25 cellular contexts compared by ENCODE assay signal in the genomic region with DNA sequence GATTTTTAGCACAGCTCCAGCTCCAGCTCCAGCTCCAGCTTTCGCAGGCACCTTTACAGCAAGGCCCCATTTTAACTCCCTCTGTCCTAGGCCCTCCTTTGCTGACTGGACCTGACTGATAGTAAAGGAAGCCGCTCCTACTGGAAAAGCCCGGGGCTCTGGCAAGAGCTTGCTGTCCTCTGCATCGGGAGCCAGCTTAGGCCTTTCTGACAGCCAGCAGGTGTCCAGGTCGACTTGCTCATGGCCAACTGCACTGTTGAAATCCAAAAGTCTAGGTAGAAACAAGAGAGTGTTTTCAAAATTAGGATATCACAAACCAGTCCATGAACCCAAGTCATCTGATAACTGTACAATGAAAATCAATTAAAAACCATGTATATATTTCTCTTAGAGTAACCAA.
DNase-seq lines count a peak whose midpoint lies in the region; ATAC-seq, FAIRE-seq and TF ChIP-seq lines count a peak whose summit lies in the region.
"Had no signal": no experiment of that assay in that cellular context is flagged by ENCODE, and none has a peak within 500 bp of the region (broad histone marks: within the 10 kb centered on the region; RNA-seq: fewer than 3 reads in every experiment).

No MANE protein-coding gene starts in this region.

- H3K36me3 ChIP-seq in body of pancreas (replicated peaks in 1 of 2; ENCODE audit: insufficient read depth in 1 of 2, low read depth in 2 of 2) (no peaks in the 10 kb centered on the region), pancreas (no peaks in the 10 kb centered on the region)
- H3K36me3 ChIP-seq: BE2C, BLaER1 had no signal

- intact Hi-C loops in body of pancreas (cut with DNase I) (no loop called here), pancreas (cut with DNase I) (no loop called here)

- no peaks in the 10 kb centered on the region for H3K27me3 ChIP-seq in body of pancreas
- no peaks in the 10 kb centered on the region for H3K27me3 ChIP-seq in pancreas
- H3K27me3 ChIP-seq: BE2C, BLaER1 had no signal

- H3K9me3 ChIP-seq in body of pancreas = no peaks in the 10 kb centered on the region
- no peaks in the 10 kb centered on the region for H3K9me3 ChIP-seq in pancreas
- H3K9me3 ChIP-seq: BE2C, BLaER1 had no signal

- peak; percentile 31 for ATAC-seq in body of pancreas
- ATAC-seq in pancreas = peak; percentile 41 to 57 (median 48)

- H3K4me3 ChIP-seq in body of pancreas (no peak overlapping the region), pancreas (no peak overlapping the region)
- H3K4me3 ChIP-seq: BLaER1 had no signal

- peaks cover 63% of the 10 kb centered on the region for H3K4me1 ChIP-seq in body of pancreas
- peaks cover 0 to 32% (median 15%) of the 10 kb centered on the region in 3 donors for H3K4me1 ChIP-seq in pancreas
- H3K4me1 ChIP-seq: BE2C had no signal

- H3K27ac ChIP-seq in body of pancreas = peak overlapping the region; percentile 43 to 76 (median 54)
- H3K27ac ChIP-seq in pancreas = peak overlapping the region in 3 of 4 donors; percentile 33 to 64 (median 58)
- H3K27ac ChIP-seq: BLaER1 had no signal

- 42% methylated on average over 5 of the region's 5 CpGs for WGBS in body of pancreas, 2 donors
- WGBS in pancreas, 2 donors = 39 to 53% methylated on average over 5 of the region's 5 CpGs

- TF ChIP-seq CTCF in body of pancreas (IDR thresholded peaks at IDR 0.05) (no peak), pancreas (IDR thresholded peaks at IDR 0.05) (no peak)

- no peak for TF ChIP-seq POLR2A in body of pancreas (IDR thresholded peaks at IDR 0.05)

- DNase-seq in body of pancreas = peak; percentile 42 to 56 (median 52)
- peak; percentile 19 for DNase-seq in cerebellum (ENCODE audit: low spot score)
- peak in 1 of 6 donors; percentile 31 for DNase-seq in pancreas
- DNase-seq in activated CD4-positive, CD25-positive, alpha-beta regulatory T cell (lab: John Stamatoyannopoulos, UW) = no peak
- DNase-seq in NCI-H1436 (lab: John Stamatoyannopoulos, UW) = no peak
- no peak for DNase-seq in NOMO-1 treated with DMSO at 0.1 percent for 48 hours (lab: John Stamatoyannopoulos, UW; ENCODE audit: unreplicated experiment)
- DNase-seq: 8988T; ACHN; BE2C; CD4-positive, alpha-beta memory T cell; CD4-positive, CD25-positive, alpha-beta regulatory T cell; CD8-positive, alpha-beta memory T cell; COR-L47; DMS 273 treated with DMSO at 0.1 percent for 48 hours; DMS153; DMS53; DMS79; DND-41; EL; GF-D8 had no signal

- FAIRE-seq in pancreas (lab: Jason Lieb, UNC) = no peak
- FAIRE-seq: A204.1, G401.6, GM12891, GM19239 had no signal

Comparison
In these comparisons a context has a peak if more than half of its experiments do, and no peak if none do; other contexts are left out.
1. DNase-seq: peak in body of pancreas (4 of 4) and cerebellum (single experiment); none in activated CD4-positive, CD25-positive, alpha-beta regulatory T cell (0 of 4), NCI-H1436 (single experiment) and NOMO-1 treated with DMSO at 0.1 percent for 48 hours (single experiment).